9 cellular contexts compared by ENCODE assay signal in genomic region chr14:69056389-69056788, GRCh38.
DNase-seq lines count a peak whose midpoint lies in the region; ATAC-seq and TF ChIP-seq lines count a peak whose summit lies in the region.
"Had no signal": no experiment of that assay in that cellular context is flagged by ENCODE, and none has a peak within 500 bp of the region (broad histone marks: within the 10 kb centered on the region; RNA-seq: fewer than 3 reads in every experiment).

No MANE protein-coding gene starts in this region.

- peaks cover 23 to 58% of the 10 kb centered on the region in 2 experiments for H3K36me3 ChIP-seq in HEK293 (ENCODE audit: control insufficient read depth in 2 of 2, insufficient read depth in 1 of 2, low read length in 2 of 2)
- peaks cover 80% of the 10 kb centered on the region for H3K36me3 ChIP-seq in endodermal cell (ENCODE audit: control insufficient read depth, insufficient read depth, low read length)
- peaks cover 20% of the 10 kb centered on the region for H3K36me3 ChIP-seq in neutrophil
- peaks cover 16% of the 10 kb centered on the region; the same call in 1 of the 2 replicates for H3K36me3 ChIP-seq in PC-9 (ENCODE audit: low read depth)
- H3K36me3 ChIP-seq: neural progenitor cell had no signal

- peak; percentile 38 for DNase-seq in NCI-H524 treated with DMSO at 0.1 percent for 48 hours (lab: John Stamatoyannopoulos, UW)
- DNase-seq in endodermal cell, result peak; percentile 87
- DNase-seq in PC-9, result no peak
- DNase-seq in posterior vena cava (ENCODE audit: low spot score), result no peak
- DNase-seq: cortex of kidney had no signal

- peaks cover 60% of the 10 kb centered on the region for H3K36me3 Mint-ChIP-seq in endodermal cell (ENCODE audit: low read depth)

- H3K27ac Mint-ChIP-seq in endodermal cell, result peak overlapping the region; percentile 36
- H3K27ac Mint-ChIP-seq: neural progenitor cell had no signal

- H3K27me3 Mint-ChIP-seq in endodermal cell (ENCODE audit: insufficient read depth), result no peaks in the 10 kb centered on the region

- TF ChIP-seq POLR2A in GM18505 (IDR thresholded peaks at IDR 0.05; ENCODE audit: borderline replicate concordance, extremely low read depth, insufficient read depth, insufficient read length), result no peak

- 18 to 54% methylated on average over 3 of the region's 3 CpGs for WGBS in endodermal cell (ENCODE audit: insufficient coverage in 1 of 2, insufficient read length in 1 of 2), 2 experiments

- intact Hi-C loops in PC-9 (cut with micrococcal nuclease; ENCODE audit: unreplicated experiment), result no loop called here
- intact Hi-C loops in posterior vena cava (cut with DNase I), result no loop called here

- ATAC-seq in GM18505 (IDR thresholded peaks at IDR 0.05; ENCODE audit: unreplicated experiment), result no peak

- no peaks in the 10 kb centered on the region for H3K79me2 ChIP-seq in PC-9 (ENCODE audit: low read depth)

- H3K4me3 ChIP-seq in HEK293 (ENCODE audit: low read depth, low read length) (no peak overlapping the region), endodermal cell (ENCODE audit: low read length) (no peak overlapping the region), neutrophil (ENCODE audit: low read depth in 1 of 2, low read length in 1 of 2) (no peak overlapping the region), PC-9 (no peak overlapping the region)
- H3K4me3 ChIP-seq: neural progenitor cell had no signal

- 0 out of 2 replicates have a peak, but pooled peaks cover 3% of the 10 kb centered on the region for H3K4me1 ChIP-seq in HEK293 (ENCODE audit: control insufficient read depth, insufficient read depth, low read length)
- peaks cover 22% of the 10 kb centered on the region for H3K4me1 ChIP-seq in endodermal cell (ENCODE audit: control insufficient read depth, insufficient read depth, low read length)
- H3K4me1 ChIP-seq in neutrophil (ENCODE audit: control insufficient read depth in 1 of 2, insufficient read depth in 1 of 2, low read depth in 1 of 2, low read length in 1 of 2), result peaks cover 63 to 65% of the 10 kb centered on the region in 2 experiments
- peaks cover under 1% of the 10 kb centered on the region for H3K4me1 ChIP-seq in PC-9 (replicated peaks; ENCODE audit: insufficient read depth)

- no peak overlapping the region for H3K9ac ChIP-seq in endodermal cell (ENCODE audit: extremely low read depth, low read length, poor library complexity, severe bottlenecking)
- H3K9ac ChIP-seq: neural progenitor cell had no signal

- no peak overlapping the region for H3K4me3 Mint-ChIP-seq in endodermal cell
- H3K4me3 Mint-ChIP-seq: neural progenitor cell had no signal

- H3K4me1 Mint-ChIP-seq in endodermal cell, result peaks cover 22% of the 10 kb centered on the region

- 0 out of 2 replicates have a peak, but pooled peaks cover 4% of the 10 kb centered on the region for H3F3A ChIP-seq in PC-9 (ENCODE audit: insufficient read depth, low read depth)

- H3K27me3 ChIP-seq in endodermal cell (ENCODE audit: control insufficient read depth, insufficient read depth, low read length, poor library complexity, severe bottlenecking) (no peaks in the 10 kb centered on the region), neutrophil (no peaks in the 10 kb centered on the region), PC-9 (ENCODE audit: insufficient read depth, low read depth) (no peaks in the 10 kb centered on the region)
- H3K27me3 ChIP-seq: neural progenitor cell had no signal

- POLR2A ChIA-PET in HEK293 (lab: Yijun Ruan, JAX), result interaction anchor here (1.2 to 1.9 kb wide), 2 partner anchors 18 to 108 kb away, joined by 3 to 4 read pairs; no protein-coding TSS in a partner anchor
- POLR2A ChIA-PET in PC-9 (lab: Charles Lee; ENCODE audit: unreplicated experiment), result no interaction called here

- no peaks in the 10 kb centered on the region for H3K9me3 ChIP-seq in HEK293 (ENCODE audit: control insufficient read depth, insufficient read depth, low read depth, low read length)
- H3K9me3 ChIP-seq in endodermal cell (ENCODE audit: control insufficient read depth, low read length), result no peaks in the 10 kb centered on the region
- H3K9me3 ChIP-seq in neutrophil, result no peaks in the 10 kb centered on the region
- no peaks in the 10 kb centered on the region for H3K9me3 ChIP-seq in PC-9 (ENCODE audit: insufficient read depth, low read depth)

- H3K27ac ChIP-seq in HEK293 (ENCODE audit: extremely low read depth, low read depth, low read length) (no peak overlapping the region), endodermal cell (ENCODE audit: low read depth, low read length) (no peak overlapping the region), neutrophil (peak overlapping the region; percentile 59), PC-9 (no peak overlapping the region)
- H3K27ac ChIP-seq: neural progenitor cell had no signal

- no peak overlapping the region for H3K4me2 ChIP-seq in PC-9
- H3K4me2 ChIP-seq: neural progenitor cell had no signal

- no peak for TF ChIP-seq CTCF in HEK293 (tag by site-specific recombination; IDR thresholded peaks at IDR 0.05)
- TF ChIP-seq CTCF in endodermal cell (conservative IDR thresholded peaks at IDR 0.05), result peak; percentile 54
- no peak for TF ChIP-seq CTCF in neutrophil (IDR thresholded peaks at IDR 0.05)
- no peak for TF ChIP-seq CTCF in PC-9 (conservative IDR thresholded peaks at IDR 0.05)

- H3K9me2 ChIP-seq in PC-9 (ENCODE audit: insufficient read depth), result no peaks in the 10 kb centered on the region

- CTCF ChIA-PET in HEK293 (lab: Yijun Ruan, JAX), result interaction anchor here (0.7 to 1.3 kb wide), 4 partner anchors 14 to 156 kb away, joined by 3 to 5 read pairs (median 4); no protein-coding TSS in a partner anchor
- CTCF ChIA-PET in PC-9 (lab: Charles Lee), result no interaction called here

- H2AFZ ChIP-seq in PC-9, result no peak overlapping the region
- H2AFZ ChIP-seq: neural progenitor cell had no signal

- no TSS peak for BruUV-seq in PC-9 (replicated peaks; lab: Mats Ljungman, UMichigan)

- H3K9me3 Mint-ChIP-seq in endodermal cell, result no peaks in the 10 kb centered on the region
- H3K9me3 Mint-ChIP-seq: neural progenitor cell had no signal

- H4K20me1 ChIP-seq in PC-9 (ENCODE audit: insufficient read depth), result no peaks in the 10 kb centered on the region

TF ChIP-seq in HEK293, 187 proteins besides CTCF, POLR2A, EP300 and RAD21 (continues in another document):
- TF ChIP-seq ZNF398 (tag by site-specific recombination; IDR thresholded peaks at IDR 0.05) (no peak), ZNF23 (tag by site-specific recombination; IDR thresholded peaks at IDR 0.05; ENCODE audit: borderline replicate concordance) (no peak), ZEB2 (tag by site-specific recombination; IDR thresholded peaks at IDR 0.05) (no peak), ZNF654 (tag by site-specific recombination; IDR thresholded peaks at IDR 0.05; ENCODE audit: low read depth) (peak; percentile 15; the same call in 1 of the 2 replicates), YY1 (tag by site-specific recombination; IDR thresholded peaks at IDR 0.05) (no peak), ZBTB17 (tag by site-specific recombination; IDR thresholded peaks at IDR 0.05) (peak; percentile 69), ZNF660 (tag by site-specific recombination; IDR thresholded peaks at IDR 0.05) (no peak), ZNF37A (tag by site-specific recombination; IDR thresholded peaks at IDR 0.05) (no peak), ZBTB21 (tag by site-specific recombination; IDR thresholded peaks at IDR 0.05) (no peak), ZSCAN23 (tag by site-specific recombination; IDR thresholded peaks at IDR 0.05) (no peak), ZNF112 (tag by site-specific recombination; IDR thresholded peaks at IDR 0.05) (no peak), ZNF391 (tag by site-specific recombination; IDR thresholded peaks at IDR 0.05; ENCODE audit: borderline replicate concordance, low read depth) (no peak), MYNN (tag by site-specific recombination; IDR thresholded peaks at IDR 0.05; ENCODE audit: borderline replicate concordance) (no peak), ZNF558 (tag by site-specific recombination; IDR thresholded peaks at IDR 0.05) (no peak), ZNF658 (tag by site-specific recombination; IDR thresholded peaks at IDR 0.05) (no peak), WT1 (tag by site-specific recombination; IDR thresholded peaks at IDR 0.05) (no peak), ZNF48 (tag by site-specific recombination; IDR thresholded peaks at IDR 0.05) (no peak), BCL11A (tag by site-specific recombination; IDR thresholded peaks at IDR 0.05; ENCODE audit: low read depth) (no peak), KLF8 (tag by site-specific recombination; IDR thresholded peaks at IDR 0.05) (no peak), ZSCAN5A (tag by site-specific recombination; IDR thresholded peaks at IDR 0.05) (no peak)

Comparison
In these comparisons a context has a peak if more than half of its experiments do, and no peak if none do; other contexts are left out.
1. DNase-seq: peak in NCI-H524 treated with DMSO at 0.1 percent for 48 hours (single experiment) and endodermal cell (single experiment); none in PC-9 (0 of 2) and posterior vena cava (single experiment).